Comparison of ENCODE assay signal across 1 cellular context in genomic region chr1:15523104-15523921, GRCh38.
TF ChIP-seq lines count a peak whose summit lies in the region.

No MANE protein-coding gene starts in this region.

TF ChIP-seq in H1, 55 proteins besides CTCF, POLR2A, EP300 and RAD21:
- TF ChIP-seq ASH2L (IDR thresholded peaks at IDR 0.05; ENCODE audit: low read length) (no peak), RBBP5 (IDR thresholded peaks at IDR 0.05; ENCODE audit: borderline replicate concordance, low read depth, low read length) (no peak), KDM5A (IDR thresholded peaks at IDR 0.05; ENCODE audit: low read length) (no peak), JUND (IDR thresholded peaks at IDR 0.05; ENCODE audit: low read length) (no peak), KDM4A (IDR thresholded peaks at IDR 0.05; ENCODE audit: low read depth, low read length, severe bottlenecking) (no peak), TAF1 (IDR thresholded peaks at IDR 0.05; ENCODE audit: low read depth, low read length) (no peak), POU5F1 (IDR thresholded peaks at IDR 0.05; ENCODE audit: low read depth, low read length) (no peak), FOSL1 (IDR thresholded peaks at IDR 0.05; ENCODE audit: insufficient read depth, low read depth, low read length) (no peak), POLR2AphosphoS5 (IDR thresholded peaks at IDR 0.05; ENCODE audit: low read depth, low read length) (no peak), CHD7 (IDR thresholded peaks at IDR 0.05; ENCODE audit: insufficient replicate concordance, low read length) (no peak), ZNF274 (IDR thresholded peaks at IDR 0.05; ENCODE audit: borderline replicate concordance, extremely low read depth, low read length) (no peak), RFX5 (IDR thresholded peaks at IDR 0.05; ENCODE audit: borderline replicate concordance, low read depth, low read length) (no peak), HDAC6 (IDR thresholded peaks at IDR 0.05; ENCODE audit: low read depth, low read length) (no peak), TBP (IDR thresholded peaks at IDR 0.05; ENCODE audit: low read depth, low read length) (no peak), SP1 (IDR thresholded peaks at IDR 0.05; ENCODE audit: low read depth, low read length) (no peak), GTF2F1 (IDR thresholded peaks at IDR 0.05; ENCODE audit: borderline replicate concordance, low read depth, low read length) (no peak), CHD1 (IDR thresholded peaks at IDR 0.05; ENCODE audit: low read depth, low read length) (no peak), SIRT6 (IDR thresholded peaks at IDR 0.05; ENCODE audit: low read length) (no peak)
TF ChIP-seq in H1: peak in this region for 0.
